ENCODE assay signal across 8 cellular contexts in genomic region chr6:144063246-144063743, GRCh38. TPM values are rescaled to one million over a fixed set of nuclear protein-coding genes. Genes with fewer than 3 reads are reported as not detected.
DNase-seq lines count a peak whose midpoint lies in the region; ATAC-seq and TF ChIP-seq lines count a peak whose summit lies in the region.

No MANE protein-coding gene starts in this region.

- TF ChIP-seq POLR2A in gastrocnemius medialis (IDR thresholded peaks at IDR 0.05) = no peak

- H3K9me3 ChIP-seq in RWPE2 (ENCODE audit: severe bottlenecking) (no peaks in the 10 kb centered on the region), gastrocnemius medialis (no peaks in the 10 kb centered on the region)

- H3K9me3 Mint-ChIP-seq in Calu3 (ENCODE audit: low read depth, unreplicated experiment) = no peaks in the 10 kb centered on the region

- H3K27me3 ChIP-seq in RWPE2 (ENCODE audit: insufficient read depth, poor library complexity, severe bottlenecking) = peaks cover 45% of the 10 kb centered on the region
- H3K27me3 ChIP-seq in gastrocnemius medialis = peaks cover 8 to 19% (median 19%) of the 10 kb centered on the region in 3 donors

- in situ Hi-C loops in gastrocnemius medialis (cut with MboI; ENCODE audit: low sequenced_read_pairs in 4 of 4) (no loop called here), GM13976 (cut with MboI; ENCODE audit: low sequenced_read_pairs, unreplicated experiment) (no loop called here)

- peaks cover 16% of the 10 kb centered on the region for H3K27me3 Mint-ChIP-seq in Calu3 (ENCODE audit: unreplicated experiment)

- H3K27ac ChIP-seq in RWPE2 (ENCODE audit: poor library complexity, severe bottlenecking) (no peak overlapping the region), gastrocnemius medialis (peak overlapping the region in 1 of 4 donors; percentile 21)

- peak overlapping the region; percentile 82 for H3K4me3 Mint-ChIP-seq in Calu3 (ENCODE audit: low read depth, unreplicated experiment)

- no peaks in the 10 kb centered on the region for H3K4me1 ChIP-seq in RWPE2 (ENCODE audit: insufficient read depth, poor library complexity, severe bottlenecking)
- H3K4me1 ChIP-seq in gastrocnemius medialis = peaks cover 4% of the 10 kb centered on the region in 2 donors

- H3K36me3 Mint-ChIP-seq in Calu3 (ENCODE audit: insufficient read depth, unreplicated experiment) = peaks cover 15% of the 10 kb centered on the region

- no TSS peak for BruUV-seq in Calu3 (replicated peaks; lab: Mats Ljungman, UMichigan)

- H3K36me3 ChIP-seq in RWPE2 (ENCODE audit: low read depth) = no peaks in the 10 kb centered on the region
- no peaks in the 10 kb centered on the region for H3K36me3 ChIP-seq in gastrocnemius medialis

- H3K27ac Mint-ChIP-seq in Calu3 (ENCODE audit: unreplicated experiment) = no peak overlapping the region

- DNase-seq in Calu3 (no peak), RWPE2 (ENCODE audit: low spot score) (no peak), fibroblast of the aortic adventitia (ENCODE audit: low read depth) (no peak), gastrocnemius medialis (no peak), GM13976 (ENCODE audit: low spot score) (no peak)

- ATAC-seq in GM21723 (IDR thresholded peaks at IDR 0.05; ENCODE audit: unreplicated experiment) (peak; percentile 5), RWPE2 (ENCODE audit: low read depth) (no peak), gastrocnemius medialis (no peak), GM18861 (IDR thresholded peaks at IDR 0.05; ENCODE audit: unreplicated experiment) (no peak), HG02870 (IDR thresholded peaks at IDR 0.05; ENCODE audit: unreplicated experiment) (no peak)

- CTCF ChIA-PET in Calu3 (lab: Charles Lee) = interaction anchor here (0.6 kb wide), 1 partner anchor 371 kb away, joined by 3 read pairs; no protein-coding TSS in a partner anchor

- peaks cover 8% of the 10 kb centered on the region for H3K4me1 Mint-ChIP-seq in Calu3 (ENCODE audit: low read depth, unreplicated experiment)

- peak overlapping the region; percentile 42 for H3K4me3 ChIP-seq in RWPE2 (ENCODE audit: severe bottlenecking)
- peak overlapping the region; percentile 65 for H3K4me3 ChIP-seq in fibroblast of the aortic adventitia (ENCODE audit: low read depth, low read length)
- peak overlapping the region; percentile 57 to 82 (median 74) for H3K4me3 ChIP-seq in gastrocnemius medialis

- intact Hi-C loops in Calu3 (cut with micrococcal nuclease; ENCODE audit: unreplicated experiment) = no loop called here
- intact Hi-C loops in gastrocnemius medialis (cut with DNase I; ENCODE audit: low total_unique reads) = no loop called here

- no peak for TF ChIP-seq CTCF in Calu3 (IDR thresholded peaks at IDR 0.05; ENCODE audit: unreplicated experiment)
- TF ChIP-seq CTCF in RWPE2 (IDR thresholded peaks at IDR 0.05; ENCODE audit: poor library complexity, severe bottlenecking) = no peak
- no peak for TF ChIP-seq CTCF in fibroblast of the aortic adventitia (IDR thresholded peaks at IDR 0.05; ENCODE audit: insufficient read depth, low read length)
- TF ChIP-seq CTCF in gastrocnemius medialis (IDR thresholded peaks at IDR 0.05 in 4 of 5, conservative IDR thresholded peaks at IDR 0.05 in 1 of 5) = no peak
- no peak for TF ChIP-seq CTCF in GM13976 (IDR thresholded peaks at IDR 0.05; ENCODE audit: borderline replicate concordance, control extremely low read depth, extremely low read depth, insufficient read depth, missing control alignments)

RNA-seq across cellular contexts. Expression of gene SF3B5, which starts 32.1 kb away (rescaled TPM):
- 104 and 113 TPM in 2 replicates for total RNA-seq in Calu3 (2022)
- 14.8 and 115 TPM in 2 replicates for total RNA-seq in fibroblast of the aortic adventitia (ENCODE audit: low replicate concordance)
- 100 to 1,000 TPM; 168 to 188 (median 186) TPM for total RNA-seq in gastrocnemius medialis

RNA-seq across cellular contexts. Expression of gene PLAGL1, which starts 55.2 kb away (rescaled TPM):
- total RNA-seq in Calu3 (2022) (9.8 and 10.7 TPM in 2 replicates), fibroblast of the aortic adventitia (ENCODE audit: low replicate concordance) (18.5 and 35.2 TPM in 2 replicates), gastrocnemius medialis (10 to 100 TPM in 1 of 4 donors, 1 to 10 TPM in 3; 2.4 to 10.9 (median 3.8) TPM)
